8 cellular contexts compared by ENCODE assay signal in the genomic region with DNA sequence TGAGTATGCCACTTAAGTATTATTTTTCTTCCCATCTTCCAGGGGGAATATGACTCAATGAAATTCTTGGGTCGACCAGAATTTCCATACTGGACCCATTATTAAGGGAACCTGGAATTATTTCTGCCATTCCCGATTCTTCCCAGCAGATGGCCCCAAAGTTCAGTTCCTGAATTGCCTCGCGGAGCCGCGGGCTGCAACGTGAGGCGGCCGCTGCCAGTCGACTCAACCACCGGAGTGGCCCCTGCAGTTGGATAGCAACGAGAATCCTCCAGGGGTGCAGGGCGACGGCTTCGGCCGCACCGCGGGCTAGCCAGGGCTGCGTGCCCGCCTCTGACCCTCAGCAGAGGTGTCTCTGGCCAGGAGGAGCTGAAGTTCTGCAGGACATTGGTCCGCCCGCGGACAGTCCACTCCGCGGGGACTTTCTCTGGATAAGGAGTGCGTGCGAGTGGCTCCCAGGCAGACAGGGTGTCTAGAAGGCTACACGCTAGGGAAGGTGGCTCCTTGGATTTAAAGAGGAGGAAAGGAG. TPM values are rescaled to one million over a fixed set of nuclear protein-coding genes. Genes with fewer than 3 reads are reported as not detected.
DNase-seq lines count a peak whose midpoint lies in the region; ATAC-seq and TF ChIP-seq lines count a peak whose summit lies in the region.

No MANE protein-coding gene starts in this region.

- 1% methylated on average over 28 of the region's 28 CpGs for WGBS in esophagus, 2 donors

- H3K36me3 ChIP-seq in NT2/D1 (ENCODE audit: insufficient read depth, insufficient read length, low read length) (no peaks in the 10 kb centered on the region), esophagus (ENCODE audit: control insufficient read depth in 2 of 2, insufficient read depth in 2 of 2, low read length in 1 of 2) (no peaks in the 10 kb centered on the region), mucosa of descending colon (ENCODE audit: low read depth) (no peaks in the 10 kb centered on the region)

- H3K9me3 ChIP-seq in NT2/D1 (ENCODE audit: insufficient read depth, low read length) (no peaks in the 10 kb centered on the region), esophagus (ENCODE audit: control insufficient read depth in 2 of 2, insufficient read depth in 1 of 2, low read depth in 1 of 2, low read length in 1 of 2) (no peaks in the 10 kb centered on the region), mucosa of descending colon (no peaks in the 10 kb centered on the region)

- intact Hi-C loops in mucosa of descending colon (cut with DNase I, micrococcal nuclease): loop anchor here (1.0 to 2.0 kb wide), 2 partner anchors 32 kb away; no protein-coding TSS in a partner anchor

- H3K27me3 ChIP-seq in NT2/D1 (ENCODE audit: insufficient read depth, insufficient read length): peaks cover 6% of the 10 kb centered on the region
- H3K27me3 ChIP-seq in esophagus (ENCODE audit: control insufficient read depth in 1 of 2, insufficient read depth in 2 of 2, low read length in 2 of 2): no peaks in the 10 kb centered on the region

- H3K4me1 ChIP-seq in NT2/D1 (ENCODE audit: insufficient read depth, insufficient read length): no peaks in the 10 kb centered on the region
- peaks cover 0 to 5% of the 10 kb centered on the region in 2 donors for H3K4me1 ChIP-seq in esophagus (ENCODE audit: control insufficient read depth in 2 of 2, insufficient read depth in 2 of 2, low read length in 1 of 2)
- peaks cover 18% of the 10 kb centered on the region for H3K4me1 ChIP-seq in mucosa of descending colon (ENCODE audit: low read depth)

- TF ChIP-seq CTCF in mucosa of descending colon (IDR thresholded peaks at IDR 0.05): peak; percentile 43

- H3K9ac ChIP-seq in NT2/D1 (ENCODE audit: insufficient read length, low read depth): peak overlapping the region; percentile 61

- ATAC-seq in mucosa of descending colon (peak; percentile 90), GM19463 (IDR thresholded peaks at IDR 0.05; ENCODE audit: unreplicated experiment) (no peak)

- H3K4me3 ChIP-seq in NT2/D1 (ENCODE audit: insufficient read length, low read depth): peak overlapping the region; percentile 49
- H3K4me3 ChIP-seq in esophagus (ENCODE audit: low read depth in 1 of 2, low read length in 2 of 2): peak overlapping the region; percentile 42 to 45
- H3K4me3 ChIP-seq in mucosa of descending colon: no peak overlapping the region

- DNase-seq in ELF-1 (ENCODE audit: low read depth, low spot score) (peak; percentile 84), HS-5 (ENCODE audit: low read depth) (peak; percentile 68), NT2/D1 (ENCODE audit: low read depth, low spot score) (peak; percentile 39), activated T-cell treated with anti-CD3 and anti-CD28 coated beads for 4 hours (peak; percentile 70), mucosa of descending colon (peak; percentile 76 to 86 (median 81))
- DNase-seq in stimulated activated CD8-positive, alpha-beta memory T cell treated with anti-CD3 and anti-CD28 coated beads, Interleukin-15, amount 100 ng/mL, for 48 hours (ENCODE audit: low read depth in 2 of 2): peak; percentile 45 to 49

- H3K27ac ChIP-seq in esophagus (ENCODE audit: low read depth in 2 of 2, low read length in 1 of 2): no peak overlapping the region

RNA-seq across cellular contexts. Expression of gene TSHR, which starts 0.6 kb away (rescaled TPM):
- polyA plus RNA-seq in esophagus: under 1 TPM in 1 of 2 donors, not detected in 1; 0.02 TPM
- total RNA-seq in mucosa of descending colon: under 1 TPM in 1 of 3 donors, not detected in 2; 0.60 TPM

RNA-seq across cellular contexts. Expression of gene CEP128, which starts 13.3 kb away (rescaled TPM):
- 1 to 10 TPM; 1.3 to 1.7 TPM for polyA plus RNA-seq in esophagus
- total RNA-seq in mucosa of descending colon: 1 to 10 TPM; 5.0 to 10.0 (median 9.3) TPM
